19 cellular contexts compared by ENCODE assay signal in the genomic region with DNA sequence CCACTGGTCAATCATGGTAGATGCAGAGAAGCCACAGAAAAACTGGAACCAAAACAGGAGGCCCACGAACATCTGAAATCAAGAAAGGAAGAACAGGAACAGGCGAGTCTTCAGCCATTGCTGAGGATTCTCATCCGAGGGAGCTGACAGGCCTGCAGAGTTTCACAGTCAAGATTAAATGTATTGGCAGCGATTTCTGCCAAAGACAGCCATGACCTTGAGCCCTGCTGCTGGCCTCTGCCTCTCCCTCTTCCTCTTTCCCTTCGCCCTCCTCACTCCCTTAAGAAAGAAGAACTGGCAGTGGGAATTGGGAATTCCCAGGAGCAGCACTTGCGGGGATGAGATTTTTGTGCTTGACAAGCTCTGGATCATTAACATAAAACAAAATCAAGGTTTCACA.
DNase-seq lines count a peak whose midpoint lies in the region; ATAC-seq and TF ChIP-seq lines count a peak whose summit lies in the region.
"Had no signal": no experiment of that assay in that cellular context is flagged by ENCODE, and none has a peak within 500 bp of the region (broad histone marks: within the 10 kb centered on the region; RNA-seq: fewer than 3 reads in every experiment).

No MANE protein-coding gene starts in this region.

- H3K4ac ChIP-seq in trophoblast cell (ENCODE audit: low read depth, low read length) (no peak overlapping the region), neuronal stem cell (ENCODE audit: low read length) (no peak overlapping the region)

- H3K14ac ChIP-seq in trophoblast cell (ENCODE audit: low read length): no peak overlapping the region
- H3K14ac ChIP-seq in neuronal stem cell (ENCODE audit: low read length): no peak overlapping the region

- H2BK120ac ChIP-seq in trophoblast cell (ENCODE audit: insufficient read depth, low read length, poor library complexity) (no peak overlapping the region), neuronal stem cell (ENCODE audit: low read depth, low read length) (no peak overlapping the region)

- no peak overlapping the region for H3K18ac ChIP-seq in trophoblast cell (ENCODE audit: low read length)
- H3K18ac ChIP-seq in neuronal stem cell (ENCODE audit: low read length): no peak overlapping the region

- no peak for TF ChIP-seq CTCF in esophagus muscularis mucosa (IDR thresholded peaks at IDR 0.05)
- no peak for TF ChIP-seq CTCF in tibial artery (IDR thresholded peaks at IDR 0.05)
- TF ChIP-seq CTCF in GM13977 (IDR thresholded peaks at IDR 0.05; ENCODE audit: extremely low read depth, insufficient read depth, missing control alignments): no peak

- H3K4me1 ChIP-seq in esophagus muscularis mucosa (peaks cover 16 to 49% (median 45%) of the 10 kb centered on the region in 4 donors), trophoblast cell (ENCODE audit: control insufficient read depth in 1 of 2, insufficient read depth in 2 of 2, low read length in 2 of 2) (peaks cover 5 to 18% of the 10 kb centered on the region in 2 experiments), tibial artery (peaks cover 0 to 49% (median 18%) of the 10 kb centered on the region in 4 donors), neuronal stem cell (ENCODE audit: control insufficient read depth in 2 of 2, insufficient read depth in 1 of 2, low read depth in 1 of 2, low read length in 2 of 2) (peaks cover 6 to 8% of the 10 kb centered on the region in 2 donors)
- H3K4me1 ChIP-seq: BLaER1 had no signal

- H3K9ac ChIP-seq in trophoblast cell (ENCODE audit: low read length): no peak overlapping the region
- no peak overlapping the region for H3K9ac ChIP-seq in neuronal stem cell (ENCODE audit: low read depth, low read length, poor library complexity)
- H3K9ac ChIP-seq: BLaER1 had no signal

- H3K27me3 ChIP-seq in esophagus muscularis mucosa (no peaks in the 10 kb centered on the region), trophoblast cell (ENCODE audit: insufficient read depth, low read length) (no peaks in the 10 kb centered on the region), tibial artery (no peaks in the 10 kb centered on the region), neuronal stem cell (ENCODE audit: control insufficient read depth in 3 of 3, insufficient read depth in 3 of 3, low read depth in 1 of 3, low read length in 3 of 3) (no peaks in the 10 kb centered on the region)
- H3K27me3 ChIP-seq: BLaER1 had no signal

- in situ Hi-C loops in GM13977 (cut with MboI; ENCODE audit: low pct_unique_long_range_greater_than_20kb, low sequenced_read_pairs, unreplicated experiment): no loop called here

- DNase-seq in Right ventricle myocardium superior: no peak
- no peak for DNase-seq in Right ventricle myocardium inferior (ENCODE audit: missing footprints)
- no peak for DNase-seq in esophagus muscularis mucosa (ENCODE audit: extremely low spot score)
- DNase-seq in trophoblast cell: no peak
- DNase-seq in tibial artery: no peak
- no peak for DNase-seq in neuronal stem cell (ENCODE audit: low spot score)
- DNase-seq in GM13977 (ENCODE audit: low spot score): no peak
- DNase-seq: 8988T; CD8-positive, alpha-beta memory T cell; DND-41; GDM1; KBM-7; NCI-H1048; NCI-H1694 treated with DMSO at 0.1 percent for 48 hours; NCI-H446 treated with DMSO at 0.1 percent for 48 hours; NCI-H748 treated with DMSO at 0.1 percent for 48 hours; PC-9 had no signal

- H2BK15ac ChIP-seq in neuronal stem cell (ENCODE audit: low read length): no peak overlapping the region

- H2BK5ac ChIP-seq in trophoblast cell (ENCODE audit: low read depth, low read length, poor library complexity) (no peak overlapping the region), neuronal stem cell (ENCODE audit: low read length) (no peak overlapping the region)

- no peak overlapping the region for H4K12ac ChIP-seq in trophoblast cell (ENCODE audit: low read depth, low read length)

- 65% methylated on average over 6 of the region's 6 CpGs for WGBS in esophagus muscularis mucosa
- WGBS in trophoblast cell (ENCODE audit: extremely low coverage, insufficient coverage, insufficient read length): no CpG with 5 or more reads among the region's 6 CpGs
- no CpG with 5 or more reads among the region's 6 CpGs for WGBS in neuronal stem cell (ENCODE audit: extremely low coverage in 2 of 2, insufficient read length in 2 of 2, insufficient replicate concordance in 1 of 2), 2 donors

- H3K4me3 ChIP-seq in esophagus muscularis mucosa (no peak overlapping the region), trophoblast cell (ENCODE audit: low read depth, low read length) (no peak overlapping the region), tibial artery (no peak overlapping the region), neuronal stem cell (ENCODE audit: low read length in 2 of 2) (no peak overlapping the region)
- H3K4me3 ChIP-seq: BLaER1, PC-9 had no signal

- TF ChIP-seq EP300 in esophagus muscularis mucosa (IDR thresholded peaks at IDR 0.05): no peak

- intact Hi-C loops in Right ventricle myocardium superior (cut with DNase I): no loop called here
- intact Hi-C loops in Right ventricle myocardium inferior (cut with DNase I): loop anchor here (5.0 kb wide), 1 partner anchor 116 kb away; no protein-coding TSS in a partner anchor
- intact Hi-C loops in esophagus muscularis mucosa (cut with DNase I): no loop called here
- intact Hi-C loops in tibial artery (cut with DNase I; ENCODE audit: low total_unique reads): no loop called here

- H3K36me3 ChIP-seq in esophagus muscularis mucosa (peaks cover 0 to 43% (median 20%) of the 10 kb centered on the region in 4 donors), trophoblast cell (ENCODE audit: control insufficient read depth in 1 of 2, insufficient read depth in 2 of 2, low read length in 2 of 2) (no peaks in the 10 kb centered on the region), tibial artery (peaks cover 47 to 58% (median 57%) of the 10 kb centered on the region in 3 donors), neuronal stem cell (replicated peaks in 1 of 2; ENCODE audit: control insufficient read depth in 2 of 2, insufficient read depth in 2 of 2, low read length in 2 of 2) (no peaks in the 10 kb centered on the region)

- H4K8ac ChIP-seq in trophoblast cell (ENCODE audit: low read depth, low read length) (no peak overlapping the region), neuronal stem cell (ENCODE audit: low read depth, low read length) (no peak overlapping the region)

- H3K79me2 ChIP-seq in trophoblast cell (ENCODE audit: control insufficient read depth, insufficient read depth, low read length, poor library complexity): no peaks in the 10 kb centered on the region

- H4K91ac ChIP-seq in trophoblast cell (ENCODE audit: low read depth, low read length) (peak overlapping the region; percentile 17), neuronal stem cell (ENCODE audit: low read depth, low read length, poor library complexity) (no peak overlapping the region)

- H3K27ac ChIP-seq in esophagus muscularis mucosa (replicated peaks in 1 of 4) (peak overlapping the region; percentile 75 to 82 (median 79)), trophoblast cell (ENCODE audit: low read depth, low read length) (no peak overlapping the region), tibial artery (peak overlapping the region; percentile 61 to 68), neuronal stem cell (replicated peaks; ENCODE audit: low read length) (no peak overlapping the region)
- H3K27ac ChIP-seq: BLaER1, PC-9 had no signal

- no peak overlapping the region for H2BK12ac ChIP-seq in trophoblast cell (ENCODE audit: low read length)
- no peak overlapping the region for H2BK12ac ChIP-seq in neuronal stem cell (ENCODE audit: low read length)

- peak; percentile 68 for ATAC-seq in Right ventricle myocardium superior (ENCODE audit: poor library complexity)
- no peak for ATAC-seq in Right ventricle myocardium inferior
- ATAC-seq in HG02571 (IDR thresholded peaks at IDR 0.05; ENCODE audit: unreplicated experiment): no peak

- H2AFZ ChIP-seq in trophoblast cell (ENCODE audit: insufficient read depth, low read length, poor library complexity) (no peak overlapping the region), neuronal stem cell (ENCODE audit: low read length) (no peak overlapping the region)
- H2AFZ ChIP-seq: PC-9 had no signal

- H3K9me3 ChIP-seq in esophagus muscularis mucosa (no peaks in the 10 kb centered on the region), trophoblast cell (ENCODE audit: insufficient read depth, low read depth, low read length) (peaks cover 3% of the 10 kb centered on the region), tibial artery (no peaks in the 10 kb centered on the region), neuronal stem cell (replicated peaks in 1 of 2; ENCODE audit: control insufficient read depth in 2 of 2, insufficient read depth in 1 of 2, low read depth in 1 of 2, low read length in 2 of 2) (peaks cover 0 to 11% of the 10 kb centered on the region in 2 donors)

- H3K23ac ChIP-seq in trophoblast cell (ENCODE audit: low read length): no peak overlapping the region
- no peak overlapping the region for H3K23ac ChIP-seq in neuronal stem cell (ENCODE audit: low read depth, low read length, poor library complexity)

- H3K79me1 ChIP-seq in trophoblast cell (ENCODE audit: low read length) (no peaks in the 10 kb centered on the region), neuronal stem cell (ENCODE audit: low read depth, low read length) (no peaks in the 10 kb centered on the region)

- no peak overlapping the region for H2AK5ac ChIP-seq in trophoblast cell (ENCODE audit: low read length)
- H2AK5ac ChIP-seq in neuronal stem cell (ENCODE audit: low read depth, low read length): no peak overlapping the region

- TF ChIP-seq POLR2A in esophagus muscularis mucosa (IDR thresholded peaks at IDR 0.05; ENCODE audit: low read depth): no peak

- no peak overlapping the region for H3K4me2 ChIP-seq in trophoblast cell (ENCODE audit: low read length)
- no peak overlapping the region for H3K4me2 ChIP-seq in neuronal stem cell (ENCODE audit: insufficient read depth, low read length, poor library complexity, severe bottlenecking)
- H3K4me2 ChIP-seq: BLaER1, PC-9 had no signal

Comparison
In these comparisons a context has a peak if more than half of its experiments do, and no peak if none do; other contexts are left out.
1. H3K27ac ChIP-seq: peak in esophagus muscularis mucosa (4 of 4) and tibial artery (2 of 2); none in trophoblast cell (single experiment) and neuronal stem cell (single experiment).